ENCODE assay signal across 3 cellular contexts in genomic region chr17:77422104-77422782, GRCh38.
TF ChIP-seq lines count a peak whose summit lies in the region.

No MANE protein-coding gene starts in this region.

TF ChIP-seq in A549, 52 proteins besides CTCF, POLR2A, EP300 and RAD21:
- TF ChIP-seq JUNB (IDR thresholded peaks at IDR 0.05) (no peak), GATA3 (IDR thresholded peaks at IDR 0.05; ENCODE audit: borderline replicate concordance) (no peak), HDAC2 (IDR thresholded peaks at IDR 0.05) (no peak)
- TF ChIP-seq, protein P1, sequence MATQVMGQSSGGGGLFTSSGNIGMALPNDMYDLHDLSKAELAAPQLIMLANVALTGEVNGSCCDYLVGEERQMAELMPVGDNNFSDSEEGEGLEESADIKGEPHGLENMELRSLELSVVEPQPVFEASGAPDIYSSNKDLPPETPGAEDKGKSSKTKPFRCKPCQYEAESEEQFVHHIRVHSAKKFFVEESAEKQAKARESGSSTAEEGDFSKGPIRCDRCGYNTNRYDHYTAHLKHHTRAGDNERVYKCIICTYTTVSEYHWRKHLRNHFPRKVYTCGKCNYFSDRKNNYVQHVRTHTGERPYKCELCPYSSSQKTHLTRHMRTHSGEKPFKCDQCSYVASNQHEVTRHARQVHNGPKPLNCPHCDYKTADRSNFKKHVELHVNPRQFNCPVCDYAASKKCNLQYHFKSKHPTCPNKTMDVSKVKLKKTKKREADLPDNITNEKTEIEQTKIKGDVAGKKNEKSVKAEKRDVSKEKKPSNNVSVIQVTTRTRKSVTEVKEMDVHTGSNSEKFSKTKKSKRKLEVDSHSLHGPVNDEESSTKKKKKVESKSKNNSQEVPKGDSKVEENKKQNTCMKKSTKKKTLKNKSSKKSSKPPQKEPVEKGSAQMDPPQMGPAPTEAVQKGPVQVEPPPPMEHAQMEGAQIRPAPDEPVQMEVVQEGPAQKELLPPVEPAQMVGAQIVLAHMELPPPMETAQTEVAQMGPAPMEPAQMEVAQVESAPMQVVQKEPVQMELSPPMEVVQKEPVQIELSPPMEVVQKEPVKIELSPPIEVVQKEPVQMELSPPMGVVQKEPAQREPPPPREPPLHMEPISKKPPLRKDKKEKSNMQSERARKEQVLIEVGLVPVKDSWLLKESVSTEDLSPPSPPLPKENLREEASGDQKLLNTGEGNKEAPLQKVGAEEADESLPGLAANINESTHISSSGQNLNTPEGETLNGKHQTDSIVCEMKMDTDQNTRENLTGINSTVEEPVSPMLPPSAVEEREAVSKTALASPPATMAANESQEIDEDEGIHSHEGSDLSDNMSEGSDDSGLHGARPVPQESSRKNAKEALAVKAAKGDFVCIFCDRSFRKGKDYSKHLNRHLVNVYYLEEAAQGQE (IDR thresholded peaks at IDR 0.05): no peak

TF ChIP-seq in IMR-90, 13 proteins besides CTCF, POLR2A, EP300 and RAD21:
- TF ChIP-seq CEBPB (IDR thresholded peaks at IDR 0.05; ENCODE audit: low read depth, low read length): no peak
- TF ChIP-seq RFX5 (IDR thresholded peaks at IDR 0.05; ENCODE audit: low read depth, low read length): no peak
- no peak for TF ChIP-seq MAFK (IDR thresholded peaks at IDR 0.05; ENCODE audit: low read depth, low read length)
- no peak for TF ChIP-seq SMC3 (IDR thresholded peaks at IDR 0.05; ENCODE audit: low read depth, low read length)
- TF ChIP-seq CHD1 (IDR thresholded peaks at IDR 0.05; ENCODE audit: low read depth, low read length): no peak
- TF ChIP-seq MAZ (IDR thresholded peaks at IDR 0.05; ENCODE audit: borderline replicate concordance, low read depth, low read length): no peak

TF ChIP-seq in H1, 55 proteins besides CTCF, POLR2A, EP300 and RAD21:
- no peak for TF ChIP-seq PHF8 (conservative IDR thresholded peaks at IDR 0.05; ENCODE audit: low read depth, low read length)
- TF ChIP-seq, protein P2, sequence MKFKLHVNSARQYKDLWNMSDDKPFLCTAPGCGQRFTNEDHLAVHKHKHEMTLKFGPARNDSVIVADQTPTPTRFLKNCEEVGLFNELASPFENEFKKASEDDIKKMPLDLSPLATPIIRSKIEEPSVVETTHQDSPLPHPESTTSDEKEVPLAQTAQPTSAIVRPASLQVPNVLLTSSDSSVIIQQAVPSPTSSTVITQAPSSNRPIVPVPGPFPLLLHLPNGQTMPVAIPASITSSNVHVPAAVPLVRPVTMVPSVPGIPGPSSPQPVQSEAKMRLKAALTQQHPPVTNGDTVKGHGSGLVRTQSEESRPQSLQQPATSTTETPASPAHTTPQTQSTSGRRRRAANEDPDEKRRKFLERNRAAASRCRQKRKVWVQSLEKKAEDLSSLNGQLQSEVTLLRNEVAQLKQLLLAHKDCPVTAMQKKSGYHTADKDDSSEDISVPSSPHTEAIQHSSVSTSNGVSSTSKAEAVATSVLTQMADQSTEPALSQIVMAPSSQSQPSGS (IDR thresholded peaks at IDR 0.05; ENCODE audit: low read length): no peak
- TF ChIP-seq FOSL1 (IDR thresholded peaks at IDR 0.05; ENCODE audit: insufficient read depth, low read depth, low read length): no peak
- TF ChIP-seq RFX5 (IDR thresholded peaks at IDR 0.05; ENCODE audit: borderline replicate concordance, low read depth, low read length): no peak
- TF ChIP-seq RBBP5 (IDR thresholded peaks at IDR 0.05; ENCODE audit: borderline replicate concordance, low read depth, low read length): no peak
- TF ChIP-seq BCL11A (IDR thresholded peaks at IDR 0.05; ENCODE audit: low read depth in 2 of 2, low read length in 2 of 2): no peak
- no peak for TF ChIP-seq ATF3 (IDR thresholded peaks at IDR 0.05; ENCODE audit: insufficient read depth, low read depth, low read length)
- no peak for TF ChIP-seq YY1 (IDR thresholded peaks at IDR 0.05; ENCODE audit: low read depth, low read length)
- TF ChIP-seq ASH2L (IDR thresholded peaks at IDR 0.05; ENCODE audit: low read length): no peak
- no peak for TF ChIP-seq TCF12 (IDR thresholded peaks at IDR 0.05; ENCODE audit: low read depth, low read length)
- TF ChIP-seq CHD2 (IDR thresholded peaks at IDR 0.05; ENCODE audit: low read length): no peak
- no peak for TF ChIP-seq TAF7 (optimal IDR thresholded peaks at IDR 0.05; ENCODE audit: borderline replicate concordance, low read depth, low read length)
- no peak for TF ChIP-seq GABPA (IDR thresholded peaks at IDR 0.05; ENCODE audit: borderline replicate concordance, insufficient read depth, low read length)
